In genomic region chr2:201858781-201859180, GRCh38 we compare ENCODE assay signal across 7 cellular contexts.
DNase-seq lines count a peak whose midpoint lies in the region; ATAC-seq lines count a peak whose summit lies in the region.

No MANE protein-coding gene starts in this region.

- H3K9me3 ChIP-seq in iPS-18c (ENCODE audit: control insufficient read depth, insufficient read depth, low read length), result no peaks in the 10 kb centered on the region

- peak overlapping the region; percentile 30; the same call in 1 of the 2 replicates for H3K4me3 ChIP-seq in iPS-18c (ENCODE audit: insufficient read depth, low read depth, low read length)

- ATAC-seq in HG03095 (IDR thresholded peaks at IDR 0.05; ENCODE audit: unreplicated experiment), result no peak

- peak; percentile 42 to 63 for DNase-seq in Kasumi-1 (lab: John Stamatoyannopoulos, UW)
- DNase-seq in activated CD8-positive, alpha-beta memory T cell treated with anti-CD3 and anti-CD28 coated beads for 48 hours (ENCODE audit: low read depth in 2 of 3, low spot score in 2 of 3), result peak in 2 of 3 experiments; percentile 6 to 13
- peak; percentile 23 for DNase-seq in stimulated activated CD4-positive, alpha-beta T cell treated with anti-CD3 and anti-CD28 coated beads, Interleukin-4, amount 100 ng/mL, for 24 hours
- no peak for DNase-seq in GM19238 (ENCODE audit: insufficient read length, low spot score)
- DNase-seq in HK-2 (ENCODE audit: unreplicated experiment), result no peak

Comparison
In these comparisons a context has a peak if more than half of its experiments do, and no peak if none do; other contexts are left out.
1. DNase-seq: peak in Kasumi-1 (2 of 2), activated CD8-positive, alpha-beta memory T cell treated with anti-CD3 and anti-CD28 coated beads for 48 hours (2 of 3) and stimulated activated CD4-positive, alpha-beta T cell treated with anti-CD3 and anti-CD28 coated beads, Interleukin-4, amount 100 ng/mL, for 24 hours (single experiment); none in GM19238 (single experiment) and HK-2 (single experiment).